ENCODE assay signal across 9 cellular contexts in the genomic region with DNA sequence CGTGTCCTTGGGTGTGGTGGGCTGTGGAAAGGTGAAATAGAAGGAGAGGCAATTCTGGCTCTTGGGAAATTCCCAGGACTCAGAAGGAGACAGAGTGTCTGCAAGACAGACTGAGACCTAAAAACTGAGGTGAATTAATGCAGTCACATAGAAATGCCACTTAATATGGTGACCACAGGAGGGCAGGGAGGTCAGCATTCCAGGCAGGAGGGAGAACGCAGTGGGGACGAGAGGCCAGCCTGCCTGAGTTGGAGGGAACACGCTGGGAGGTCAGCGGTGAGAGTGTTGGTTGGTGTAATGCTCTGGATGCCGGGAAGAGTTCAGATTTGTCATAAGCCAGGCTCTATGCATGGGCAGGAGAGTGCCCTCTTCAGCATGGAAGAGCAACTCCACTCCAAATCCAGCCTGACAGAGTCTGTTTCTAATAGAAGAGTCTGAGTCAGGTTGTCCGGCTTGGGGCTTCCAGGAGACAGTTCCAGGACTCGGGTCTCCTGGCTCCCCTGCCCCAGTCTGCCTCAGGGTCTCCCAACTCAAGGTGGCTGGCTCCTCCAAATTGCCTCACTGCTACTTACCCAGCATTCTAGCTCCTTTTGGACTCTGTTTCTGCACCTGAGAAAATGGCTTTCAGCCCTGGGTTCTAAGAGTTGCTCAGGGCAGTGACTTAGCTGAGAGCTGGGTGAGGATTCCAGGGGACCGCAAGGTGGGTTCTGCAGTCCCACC.
A peak's percentile ranks its signal among the peaks of the same experiment; 100 is the strongest.
DNase-seq lines count a peak whose midpoint lies in the region; ATAC-seq and FAIRE-seq lines count a peak whose summit lies in the region.
"Had no signal": no experiment of that assay in that cellular context is flagged by ENCODE, and none has a peak within 500 bp of the region (broad histone marks: within the 10 kb centered on the region; RNA-seq: fewer than 3 reads in every experiment).

No MANE protein-coding gene starts in this region.

- no peak for FAIRE-seq in urothelium cell line (lab: Jason Lieb, UNC)

- peak; percentile 22 for DNase-seq in NCI-H2227 (lab: John Stamatoyannopoulos, UW; ENCODE audit: unreplicated experiment)
- DNase-seq in NCI-H2227 treated with DMSO at 0.1 percent for 48 hours (lab: John Stamatoyannopoulos, UW): no peak
- DNase-seq in NCI-H2107 treated with DMSO at 0.1 percent for 48 hours (lab: John Stamatoyannopoulos, UW; ENCODE audit: unreplicated experiment): peak; percentile 52
- peak; percentile 67 for DNase-seq in brain pericyte (ENCODE audit: low read depth, low spot score)
- DNase-seq in kidney glomerular epithelial cell (lab: John Stamatoyannopoulos, UW): peak; percentile 88
- peak; percentile 71 for DNase-seq in urothelium cell line (ENCODE audit: low spot score)
- DNase-seq: activated T-cell treated with anti-CD3 and anti-CD28 coated beads, Interleukin-2, amount 50 U/mL, for 4 hours had no signal

- ATAC-seq in HG02763 (IDR thresholded peaks at IDR 0.05; ENCODE audit: unreplicated experiment): no peak
- ATAC-seq in HG03045 (IDR thresholded peaks at IDR 0.05; ENCODE audit: unreplicated experiment): no peak
